8 cellular contexts compared by ENCODE assay signal in genomic region chr11:78574386-78575381, GRCh38. TPM values are rescaled to one million over a fixed set of nuclear protein-coding genes. Genes with fewer than 3 reads are reported as not detected.
DNase-seq lines count a peak whose midpoint lies in the region; ATAC-seq, FAIRE-seq and TF ChIP-seq lines count a peak whose summit lies in the region.

TSS of gene NARS2 (minus strand) at chr11:78574864. CDS start at chr11:78574488, 376 bp downstream.

- in situ Hi-C loops in astrocyte of the cerebellum (cut with HindIII; ENCODE audit: low sequenced_read_pairs) = no loop called here

- peak within 1 kb of the TSS; percentile 77 for H3K4me2 ChIP-seq in hepatocyte

- peak; percentile 96 for ATAC-seq in HG02981 (IDR thresholded peaks at IDR 0.05; ENCODE audit: unreplicated experiment)

- H3K9me2 ChIP-seq in hepatocyte (replicated peaks; ENCODE audit: insufficient read depth) = no peaks in the 10 kb centered on the region

- H3K27ac ChIP-seq in hepatocyte = peak within 1 kb of the TSS; percentile 89

- DNase-seq in GM18507 (ENCODE audit: extremely low spot score, insufficient read length, low read depth) (peak; percentile 93), NCI-H2029 treated with DMSO at 0.1 percent for 48 hours (lab: John Stamatoyannopoulos, UW) (peak; percentile 97), T-helper 9 cell (peak; percentile 98), astrocyte of the cerebellum (ENCODE audit: low read depth) (peak; percentile 94), hepatocyte (ENCODE audit: low spot score) (peak; percentile 98), renal cortical epithelial cell (ENCODE audit: low read depth) (peak; percentile 92), cortex of kidney (lab: John Stamatoyannopoulos, UW) (no peak)

- peak; percentile 99 for FAIRE-seq in GM18507 (lab: Jason Lieb, UNC)

- H3K36me3 ChIP-seq in hepatocyte (replicated peaks; ENCODE audit: insufficient read depth, low read depth) = no peaks in the 10 kb centered on the region

- H3K79me2 ChIP-seq in hepatocyte = peaks cover 19% of the 10 kb centered on the region

- TF ChIP-seq CTCF in astrocyte of the cerebellum (IDR thresholded peaks at IDR 0.05; ENCODE audit: low read depth, low read length, missing control alignments) (no peak), hepatocyte (IDR thresholded peaks at IDR 0.05; ENCODE audit: poor library complexity) (peak; percentile 2)

- peak within 1 kb of the TSS; percentile 90 for H2AFZ ChIP-seq in hepatocyte

- H3K9me3 ChIP-seq in hepatocyte (ENCODE audit: low read depth) = no peaks in the 10 kb centered on the region

- H3K4me3 ChIP-seq in astrocyte of the cerebellum (ENCODE audit: low read depth, low read length) (peak within 1 kb of the TSS; percentile 80), hepatocyte (peak within 1 kb of the TSS; percentile 51)

- H4K20me1 ChIP-seq in hepatocyte (ENCODE audit: insufficient read depth, poor library complexity, severe bottlenecking) = no peaks in the 10 kb centered on the region

- H3K4me1 ChIP-seq in hepatocyte (ENCODE audit: insufficient read depth) = peaks cover 12% of the 10 kb centered on the region

- no peaks in the 10 kb centered on the region for H3K27me3 ChIP-seq in hepatocyte

- 1% methylated on average over 52 of the region's 60 CpGs for WGBS in hepatocyte (ENCODE audit: low lambda C conversion rate, missing lambda C conversion rate)

RNA-seq across cellular contexts. Expression of gene NARS2, which starts in this region (rescaled TPM):
- 19.1 and 24.3 TPM in 2 replicates for total RNA-seq in hepatocyte
- polyA plus RNA-seq in hepatocyte = 13.5 and 17.5 TPM in 2 replicates
- total RNA-seq in renal cortical epithelial cell = 22.2 and 23.1 TPM in 2 replicates
